Comparison of ENCODE assay signal across 9 cellular contexts in genomic region chr2:69917854-69918253, GRCh38. TPM values are rescaled to one million over a fixed set of nuclear protein-coding genes. Genes with fewer than 3 reads are reported as not detected.
DNase-seq lines count a peak whose midpoint lies in the region; ATAC-seq and TF ChIP-seq lines count a peak whose summit lies in the region.
"Had no signal": no experiment of that assay in that cellular context is flagged by ENCODE, and none has a peak within 500 bp of the region (broad histone marks: within the 10 kb centered on the region; RNA-seq: fewer than 3 reads in every experiment).

No MANE protein-coding gene starts in this region.

- H3K4me3 ChIP-seq in PC-3 (ENCODE audit: low read length), result peak overlapping the region; percentile 20
- peak overlapping the region in 1 of 2 donors; percentile 71 for H3K4me3 ChIP-seq in esophagus (ENCODE audit: low read depth in 1 of 2, low read length in 2 of 2)
- no peak overlapping the region for H3K4me3 ChIP-seq in retinal pigment epithelial cell (ENCODE audit: low read length)

- TF ChIP-seq CTCF in PC-3 (conservative IDR thresholded peaks at IDR 0.05; ENCODE audit: low read depth, low read length) (no peak), retinal pigment epithelial cell (conservative IDR thresholded peaks at IDR 0.05; ENCODE audit: low read depth, low read length) (no peak)

- peaks cover 19% of the 10 kb centered on the region for H3K36me3 ChIP-seq in PC-3 (ENCODE audit: low read depth, low read length)
- H3K36me3 ChIP-seq in esophagus (ENCODE audit: control insufficient read depth in 2 of 2, insufficient read depth in 2 of 2, low read length in 1 of 2), result peaks cover 0 to 3% of the 10 kb centered on the region in 2 donors

- H3K27ac ChIP-seq in PC-3 (ENCODE audit: low read length) (peak overlapping the region; percentile 25), esophagus (ENCODE audit: low read depth in 2 of 2, low read length in 1 of 2) (peak overlapping the region; percentile 0 to 58)
- H3K27ac ChIP-seq: KMS-11 had no signal

- peaks cover 41% of the 10 kb centered on the region for H3K36me3 Mint-ChIP-seq in activated T-helper 2 cell treated with anti-CD3 and anti-CD28 coated beads, Interferon-gamma antibody, Interleukin-2, Interleukin-4, amounts not matched to agents 10 μg/mL and 5 μg/mL and 100 μg/mL, durations not matched to agents 14 hours and 24 hours and 36 hours (ENCODE audit: low read depth)
- peaks cover 5% of the 10 kb centered on the region for H3K36me3 Mint-ChIP-seq in T-helper 17 cell (ENCODE audit: low read depth)
- peaks cover 43% of the 10 kb centered on the region for H3K36me3 Mint-ChIP-seq in activated CD4-positive, alpha-beta T cell treated with anti-CD3 and anti-CD28 coated beads, Interleukin-2, amount 10 ng/mL, durations not matched to agents 7 days and 5 days (ENCODE audit: low read depth)

- WGBS in esophagus, 2 donors, result 32 to 47% methylated on average over 3 of the region's 3 CpGs

- peak overlapping the region; percentile 96 for H3K4me2 ChIP-seq in PC-3 (ENCODE audit: low read length)
- H3K4me2 ChIP-seq: KMS-11 had no signal

- intact Hi-C loops in PC-3 (cut with micrococcal nuclease), result loop anchor here (1.0 to 10.0 kb wide), 4 partner anchors 14 to 374 kb away; partner anchors contain the start of genes SNRPG and TIA1
- intact Hi-C loops in activated T-helper 2 cell treated with anti-CD3 and anti-CD28 coated beads, Interferon-gamma antibody, Interleukin-2, Interleukin-4, amounts not matched to agents 10 μg/mL and 5 μg/mL and 100 μg/mL, durations not matched to agents 14 hours and 24 hours and 36 hours (cut with micrococcal nuclease), result no loop called here

- POLR2A ChIA-PET in PC-3 (lab: Charles Lee; ENCODE audit: unreplicated experiment), result no interaction called here
- POLR2A ChIA-PET in activated CD4-positive, alpha-beta T cell treated with anti-CD3 and anti-CD28 coated beads, Interleukin-2, amount 10 ng/mL, durations not matched to agents 7 days and 5 days (lab: Charles Lee), result interaction anchor here (0.6 kb wide), 1 partner anchor 376 kb away, joined by 3 read pairs; the partner anchor contains the start of gene SNRPG

- no peak overlapping the region for H3K4me3 Mint-ChIP-seq in activated T-helper 2 cell treated with anti-CD3 and anti-CD28 coated beads, Interferon-gamma antibody, Interleukin-2, Interleukin-4, amounts not matched to agents 10 μg/mL and 5 μg/mL and 100 μg/mL, durations not matched to agents 14 hours and 24 hours and 36 hours (ENCODE audit: low read depth)
- H3K4me3 Mint-ChIP-seq in T-helper 17 cell, result no peak overlapping the region
- no peak overlapping the region for H3K4me3 Mint-ChIP-seq in activated CD4-positive, alpha-beta T cell treated with anti-CD3 and anti-CD28 coated beads, Interleukin-2, amount 10 ng/mL, durations not matched to agents 7 days and 5 days

- no peaks in the 10 kb centered on the region for H4K20me1 ChIP-seq in PC-3 (ENCODE audit: low read length)

- no peaks in the 10 kb centered on the region for H3K9me2 ChIP-seq in PC-3 (replicated peaks; ENCODE audit: low read length)

- no peaks in the 10 kb centered on the region for H3K9me3 Mint-ChIP-seq in activated T-helper 2 cell treated with anti-CD3 and anti-CD28 coated beads, Interferon-gamma antibody, Interleukin-2, Interleukin-4, amounts not matched to agents 10 μg/mL and 5 μg/mL and 100 μg/mL, durations not matched to agents 14 hours and 24 hours and 36 hours
- H3K9me3 Mint-ChIP-seq in activated CD4-positive, alpha-beta T cell treated with anti-CD3 and anti-CD28 coated beads, Interleukin-2, amount 10 ng/mL, durations not matched to agents 7 days and 5 days, result no peaks in the 10 kb centered on the region

- no peaks in the 10 kb centered on the region for H3K27me3 Mint-ChIP-seq in activated T-helper 2 cell treated with anti-CD3 and anti-CD28 coated beads, Interferon-gamma antibody, Interleukin-2, Interleukin-4, amounts not matched to agents 10 μg/mL and 5 μg/mL and 100 μg/mL, durations not matched to agents 14 hours and 24 hours and 36 hours (ENCODE audit: low read depth)
- no peaks in the 10 kb centered on the region for H3K27me3 Mint-ChIP-seq in T-helper 17 cell
- no peaks in the 10 kb centered on the region for H3K27me3 Mint-ChIP-seq in activated CD4-positive, alpha-beta T cell treated with anti-CD3 and anti-CD28 coated beads, Interleukin-2, amount 10 ng/mL, durations not matched to agents 7 days and 5 days

- no peak overlapping the region for H2AFZ ChIP-seq in PC-3 (ENCODE audit: low read length)

- peak; percentile 81 for DNase-seq in GM03348 (ENCODE audit: low spot score)
- DNase-seq in PC-3, result peak; percentile 77
- peak; percentile 60 for DNase-seq in retinal pigment epithelial cell (ENCODE audit: low read depth)
- DNase-seq in activated T-helper 2 cell treated with anti-CD3 and anti-CD28 coated beads, Interferon-gamma antibody, Interleukin-2, Interleukin-4, amounts not matched to agents 10 μg/mL and 5 μg/mL and 100 μg/mL, durations not matched to agents 14 hours and 24 hours and 36 hours (ENCODE audit: low spot score), result no peak
- no peak for DNase-seq in T-helper 17 cell
- DNase-seq in OCI-M2 (lab: John Stamatoyannopoulos, UW; ENCODE audit: unreplicated experiment), result no peak
- no peak for DNase-seq in activated CD4-positive, alpha-beta T cell treated with anti-CD3 and anti-CD28 coated beads, Interleukin-2, amount 10 ng/mL, durations not matched to agents 7 days and 5 days

- H3K79me2 ChIP-seq in PC-3 (ENCODE audit: low read length), result peaks cover 38% of the 10 kb centered on the region

- no peaks in the 10 kb centered on the region for H3K9me3 ChIP-seq in PC-3 (ENCODE audit: low read length)
- H3K9me3 ChIP-seq in esophagus (ENCODE audit: control insufficient read depth in 2 of 2, insufficient read depth in 1 of 2, low read depth in 1 of 2, low read length in 1 of 2), result no peaks in the 10 kb centered on the region
- no peaks in the 10 kb centered on the region for H3K9me3 ChIP-seq in T-helper 17 cell (ENCODE audit: control insufficient read depth, low read length, poor library complexity, severe bottlenecking)

- H3K27me3 ChIP-seq in PC-3 (ENCODE audit: low read length) (no peaks in the 10 kb centered on the region), esophagus (ENCODE audit: control insufficient read depth in 1 of 2, insufficient read depth in 2 of 2, low read length in 2 of 2) (no peaks in the 10 kb centered on the region)

- CTCF ChIA-PET in PC-3 (lab: Charles Lee), result interaction anchor here (0.5 kb wide), 1 partner anchor 224 kb away, joined by 5 read pairs; no protein-coding TSS in a partner anchor
- CTCF ChIA-PET in activated CD4-positive, alpha-beta T cell treated with anti-CD3 and anti-CD28 coated beads, Interleukin-2, amount 10 ng/mL, durations not matched to agents 7 days and 5 days (lab: Charles Lee), result no interaction called here

- ATAC-seq in PC-3 (no peak), T-helper 17 cell (no peak)

- no peaks in the 10 kb centered on the region for H3F3A ChIP-seq in PC-3 (ENCODE audit: low read length, unreplicated experiment)

- no peak overlapping the region for H3K9ac ChIP-seq in PC-3 (ENCODE audit: low read length)
- H3K9ac ChIP-seq: KMS-11 had no signal

- no TSS peak for BruUV-seq in PC-3 (replicated peaks; lab: Mats Ljungman, UMichigan)

- H3K27ac Mint-ChIP-seq in activated T-helper 2 cell treated with anti-CD3 and anti-CD28 coated beads, Interferon-gamma antibody, Interleukin-2, Interleukin-4, amounts not matched to agents 10 μg/mL and 5 μg/mL and 100 μg/mL, durations not matched to agents 14 hours and 24 hours and 36 hours, result no peak overlapping the region
- no peak overlapping the region for H3K27ac Mint-ChIP-seq in T-helper 17 cell
- H3K27ac Mint-ChIP-seq in activated CD4-positive, alpha-beta T cell treated with anti-CD3 and anti-CD28 coated beads, Interleukin-2, amount 10 ng/mL, durations not matched to agents 7 days and 5 days, result no peak overlapping the region

- H3K4me1 ChIP-seq in PC-3 (ENCODE audit: insufficient read depth, low read length) (peaks cover 29% of the 10 kb centered on the region), esophagus (ENCODE audit: control insufficient read depth in 2 of 2, insufficient read depth in 2 of 2, low read length in 1 of 2) (no peaks in the 10 kb centered on the region)

- H3K4me1 Mint-ChIP-seq in activated T-helper 2 cell treated with anti-CD3 and anti-CD28 coated beads, Interferon-gamma antibody, Interleukin-2, Interleukin-4, amounts not matched to agents 10 μg/mL and 5 μg/mL and 100 μg/mL, durations not matched to agents 14 hours and 24 hours and 36 hours (ENCODE audit: low read depth), result peaks cover 32% of the 10 kb centered on the region
- H3K4me1 Mint-ChIP-seq in T-helper 17 cell, result peaks cover 10% of the 10 kb centered on the region
- peaks cover 35% of the 10 kb centered on the region for H3K4me1 Mint-ChIP-seq in activated CD4-positive, alpha-beta T cell treated with anti-CD3 and anti-CD28 coated beads, Interleukin-2, amount 10 ng/mL, durations not matched to agents 7 days and 5 days

RNA-seq across cellular contexts. Expression of gene MXD1, which starts 2.9 kb away (rescaled TPM):
- total RNA-seq in PC-3 (2014; rRNA removed) (6.8 and 7.0 TPM in 2 replicates), T-helper 17 cell (10 to 100 TPM; 45.0 to 46.2 TPM)
- polyA plus RNA-seq in esophagus, result 100 to 1,000 TPM in 1 of 2 donors, 10 to 100 TPM in 1; 75.9 to 140 TPM
- 10.0 and 12.1 TPM in 2 replicates for total RNA-seq in activated T-helper 2 cell treated with anti-CD3 and anti-CD28 coated beads, Interferon-gamma antibody, Interleukin-2, Interleukin-4, amounts not matched to agents 10 μg/mL and 5 μg/mL and 100 μg/mL, durations not matched to agents 14 hours and 24 hours and 36 hours
- total RNA-seq in activated CD4-positive, alpha-beta T cell treated with anti-CD3 and anti-CD28 coated beads, Interleukin-2, amount 10 ng/mL, durations not matched to agents 7 days and 5 days, result 10 to 100 TPM; 17.0 to 19.1 TPM

RNA-seq across cellular contexts. Expression of gene SNRNP27, which starts 24.1 kb away (rescaled TPM):
- total RNA-seq in PC-3 (2014; rRNA removed), result 44.1 and 56.3 TPM in 2 replicates
- polyA plus RNA-seq in esophagus, result 10 to 100 TPM; 22.0 to 24.4 TPM
- 60.4 and 62.6 TPM in 2 replicates for total RNA-seq in activated T-helper 2 cell treated with anti-CD3 and anti-CD28 coated beads, Interferon-gamma antibody, Interleukin-2, Interleukin-4, amounts not matched to agents 10 μg/mL and 5 μg/mL and 100 μg/mL, durations not matched to agents 14 hours and 24 hours and 36 hours
- 10 to 100 TPM; 33.5 to 38.6 TPM for total RNA-seq in T-helper 17 cell
- total RNA-seq in activated CD4-positive, alpha-beta T cell treated with anti-CD3 and anti-CD28 coated beads, Interleukin-2, amount 10 ng/mL, durations not matched to agents 7 days and 5 days, result 10 to 100 TPM; 58.1 to 62.8 TPM

RNA-seq across cellular contexts. Expression of gene ASPRV1, which starts 43.6 kb away (rescaled TPM):
- total RNA-seq in PC-3 (2014; rRNA removed) (0.12 TPM in 1 of 2 replicates, not detected in the other), T-helper 17 cell (1 to 10 TPM; 1.1 to 1.7 TPM)
- under 1 TPM; 0.45 to 0.71 TPM for polyA plus RNA-seq in esophagus
- total RNA-seq in activated T-helper 2 cell treated with anti-CD3 and anti-CD28 coated beads, Interferon-gamma antibody, Interleukin-2, Interleukin-4, amounts not matched to agents 10 μg/mL and 5 μg/mL and 100 μg/mL, durations not matched to agents 14 hours and 24 hours and 36 hours, result 1.0 and 1.1 TPM in 2 replicates
- under 1 TPM; 0.69 to 0.99 TPM for total RNA-seq in activated CD4-positive, alpha-beta T cell treated with anti-CD3 and anti-CD28 coated beads, Interleukin-2, amount 10 ng/mL, durations not matched to agents 7 days and 5 days

Comparison
In these comparisons a context has a peak if more than half of its experiments do, and no peak if none do; other contexts are left out.
1. DNase-seq: peak in GM03348 (single experiment), PC-3 (single experiment) and retinal pigment epithelial cell (single experiment); none in activated T-helper 2 cell treated with anti-CD3 and anti-CD28 coated beads, Interferon-gamma antibody, Interleukin-2, Interleukin-4, amounts not matched to agents 10 μg/mL and 5 μg/mL and 100 μg/mL, durations not matched to agents 14 hours and 24 hours and 36 hours (single experiment), T-helper 17 cell (0 of 3), OCI-M2 (single experiment) and activated CD4-positive, alpha-beta T cell treated with anti-CD3 and anti-CD28 coated beads, Interleukin-2, amount 10 ng/mL, durations not matched to agents 7 days and 5 days (single experiment).